Comparison of ENCODE assay signal across 24 cellular contexts in genomic region chr7:16606704-16607103, GRCh38. TPM values are rescaled to one million over a fixed set of nuclear protein-coding genes. Genes with fewer than 3 reads are reported as not detected.
DNase-seq lines count a peak whose midpoint lies in the region; ATAC-seq and TF ChIP-seq lines count a peak whose summit lies in the region.
"Had no signal": no experiment of that assay in that cellular context is flagged by ENCODE, and none has a peak within 500 bp of the region (broad histone marks: within the 10 kb centered on the region; RNA-seq: fewer than 3 reads in every experiment).

No MANE protein-coding gene starts in this region.

- WGBS in IMR-90 (ENCODE audit: extremely low coverage in 2 of 2, insufficient read length in 1 of 2), 2 experiments: no CpG with 5 or more reads among the region's 3 CpGs
- WGBS in right cardiac atrium: 85% methylated on average over 3 of the region's 3 CpGs
- WGBS in lower leg skin, 2 donors: 89 to 94% methylated on average over 3 of the region's 3 CpGs

- TF ChIP-seq RAD21 in IMR-90 (IDR thresholded peaks at IDR 0.05; ENCODE audit: low read length): no peak

- H3K4me2 ChIP-seq in IMR-90 (ENCODE audit: low read depth, low read length): no peak overlapping the region
- H3K4me2 ChIP-seq in osteoblast (ENCODE audit: insufficient read depth, low read length): no peak overlapping the region
- H3K4me2 ChIP-seq: GM23338, SK-N-SH had no signal

- H3K36me3 ChIP-seq in IMR-90 (ENCODE audit: control insufficient read depth, insufficient read depth, low read length) (peaks cover 23% of the 10 kb centered on the region), mucosa of stomach (ENCODE audit: control insufficient read depth, insufficient read depth, low read length) (no peaks in the 10 kb centered on the region), osteoblast (ENCODE audit: insufficient read depth, low read length) (peaks cover 35% of the 10 kb centered on the region)

- H3K79me1 ChIP-seq in IMR-90 (ENCODE audit: low read depth in 1 of 2, low read length in 2 of 2): peaks cover 1 to 2% of the 10 kb centered on the region in 2 experiments; a peak in 2 of 4 replicates

- no peak overlapping the region for H2AK5ac ChIP-seq in IMR-90 (ENCODE audit: low read depth, low read length)

- no peak overlapping the region for H3K23ac ChIP-seq in IMR-90 (ENCODE audit: low read depth, low read length)

- H2BK120ac ChIP-seq in IMR-90 (ENCODE audit: low read depth, low read length): no peak overlapping the region

- no peaks in the 10 kb centered on the region for H4K20me1 ChIP-seq in IMR-90 (ENCODE audit: insufficient read depth, low read length)
- H4K20me1 ChIP-seq in osteoblast (ENCODE audit: insufficient read depth, low read length): no peaks in the 10 kb centered on the region

- no peak overlapping the region; the same call in 1 of the 2 replicates for H4K91ac ChIP-seq in IMR-90 (ENCODE audit: insufficient read depth, low read depth, low read length)

- H4K5ac ChIP-seq in IMR-90 (ENCODE audit: low read depth, low read length): no peak overlapping the region

- no TSS peak for BruUV-seq in IMR-90 (replicated peaks; lab: Mats Ljungman, UMichigan)

- H4K8ac ChIP-seq in IMR-90 (ENCODE audit: low read depth in 2 of 2, low read length in 2 of 2): no peak overlapping the region

- H3K18ac ChIP-seq in IMR-90 (ENCODE audit: low read depth, low read length): no peak overlapping the region

- H3K56ac ChIP-seq in IMR-90 (ENCODE audit: extremely low read depth, insufficient read depth, low read length): no peak overlapping the region

- H3K9ac ChIP-seq in IMR-90 (ENCODE audit: low read depth, low read length) (no peak overlapping the region), mucosa of stomach (ENCODE audit: low read length) (peak overlapping the region; percentile 45)
- H3K9ac ChIP-seq: SK-N-SH had no signal

- H3K79me2 ChIP-seq in osteoblast (ENCODE audit: insufficient read depth, low read length): no peaks in the 10 kb centered on the region

- peak overlapping the region; percentile 78 for H2AK9ac ChIP-seq in IMR-90 (replicated peaks; ENCODE audit: low read depth, low read length, poor library complexity)

- TF ChIP-seq CTCF in GM12865 (IDR thresholded peaks at IDR 0.05; ENCODE audit: insufficient read depth, low read depth, low read length, missing control alignments) (no peak), IMR-90 (conservative IDR thresholded peaks at IDR 0.05; ENCODE audit: low read depth, low read length) (no peak), lower leg skin (IDR thresholded peaks at IDR 0.05) (no peak), osteoblast (IDR thresholded peaks at IDR 0.05; ENCODE audit: extremely low read depth, low read depth, low read length) (no peak)

- intact Hi-C loops in IMR-90 (cut with micrococcal nuclease) (loop anchor here (5.0 kb wide), 1 partner anchor 311 kb away; no protein-coding TSS in a partner anchor), right cardiac atrium (cut with DNase I) (loop anchor here in 1 of 4 donors (10.0 kb wide), 1 partner anchor 88 kb away; no protein-coding TSS in a partner anchor), lower leg skin (cut with DNase I; ENCODE audit: low total_unique reads) (no loop called here)

- H3K4me1 ChIP-seq in IMR-90 (ENCODE audit: control insufficient read depth, insufficient read depth, low read length) (0 out of 2 replicates have a peak, but pooled peaks cover 3% of the 10 kb centered on the region), mucosa of stomach (ENCODE audit: control insufficient read depth, insufficient read depth, low read length) (peaks cover 42% of the 10 kb centered on the region), right cardiac atrium (ENCODE audit: control insufficient read depth, insufficient read depth, low read length) (no peaks in the 10 kb centered on the region), osteoblast (ENCODE audit: insufficient read depth, low read length) (no peaks in the 10 kb centered on the region)

- no peak overlapping the region for H3K14ac ChIP-seq in IMR-90 (replicated peaks; ENCODE audit: low read depth, low read length)

- in situ Hi-C loops in IMR-90 (cut with MboI; ENCODE audit: low sequenced_read_pairs): loop anchor here (25.0 kb wide), 1 partner anchor 306 kb away; no protein-coding TSS in a partner anchor

- H2BK5ac ChIP-seq in IMR-90 (ENCODE audit: low read depth, low read length, poor library complexity, severe bottlenecking): no peak overlapping the region

- H3K4me3 ChIP-seq in GM12865 (ENCODE audit: low read depth, low read length) (no peak overlapping the region), IMR-90 (ENCODE audit: insufficient read depth, low read depth, low read length) (no peak overlapping the region), mucosa of stomach (ENCODE audit: low read length) (no peak overlapping the region), right cardiac atrium (ENCODE audit: low read length) (no peak overlapping the region), lower leg skin (ENCODE audit: low read depth, poor library complexity, severe bottlenecking) (no peak overlapping the region), osteoblast (ENCODE audit: insufficient read depth, low read length) (no peak overlapping the region)
- H3K4me3 ChIP-seq: GM23338 had no signal

- H3K4ac ChIP-seq in IMR-90 (ENCODE audit: low read depth, low read length): no peak overlapping the region

- peak; percentile 12 for DNase-seq in GM12865 (ENCODE audit: low read depth)
- no peak for DNase-seq in IMR-90
- DNase-seq in NCI-H345 treated with DMSO at 0.1 percent for 48 hours (lab: John Stamatoyannopoulos, UW; ENCODE audit: unreplicated experiment): no peak
- no peak for DNase-seq in right cardiac atrium
- no peak for DNase-seq in lower leg skin (ENCODE audit: low spot score in 2 of 2)
- no peak for DNase-seq in osteoblast (ENCODE audit: insufficient read length, low spot score, missing footprints)
- DNase-seq: AML-193; C1 segment of cervical spinal cord; CD8-positive, alpha-beta T cell; DMS153; HCEC 1CT; KG1; NCI-H1092; NCI-H1436; NCI-H1930; NCI-H2227 treated with DMSO at 0.1 percent for 48 hours; NCI-H510A treated with DMSO at 0.1 percent for 48 hours; NCI-H748 treated with DMSO at 0.1 percent for 48 hours; SIG-M5; SK-N-SH had no signal

- H3K9me3 ChIP-seq in IMR-90 (ENCODE audit: control insufficient read depth, insufficient read depth, low read length) (no peaks in the 10 kb centered on the region), mucosa of stomach (ENCODE audit: control insufficient read depth, low read length) (no peaks in the 10 kb centered on the region), right cardiac atrium (ENCODE audit: control insufficient read depth, low read length) (no peaks in the 10 kb centered on the region), osteoblast (ENCODE audit: low read depth, low read length) (no peaks in the 10 kb centered on the region)
- H3K9me3 ChIP-seq: SK-N-SH had no signal

- no peaks in the 10 kb centered on the region for H3K9me1 ChIP-seq in IMR-90 (ENCODE audit: insufficient read depth, low read length)

- CTCF ChIA-PET in IMR-90 (lab: Yijun Ruan, JAX): no interaction called here

- TF ChIP-seq POLR2A in IMR-90 (IDR thresholded peaks at IDR 0.05; ENCODE audit: low read depth, low read length): no peak
- no peak for TF ChIP-seq POLR2A in lower leg skin (IDR thresholded peaks at IDR 0.05)

- ATAC-seq in HG02852 (IDR thresholded peaks at IDR 0.05; ENCODE audit: unreplicated experiment) (peak; percentile 59), IMR-90 (ENCODE audit: low read depth) (peak; percentile 14; the same call in 1 of the 2 replicates), right cardiac atrium (no peak)
- ATAC-seq: CD8-positive, alpha-beta T cell; GM23338 had no signal

- H3K27ac ChIP-seq in IMR-90 (ENCODE audit: insufficient read depth, low read length): no peak overlapping the region
- H3K27ac ChIP-seq in right cardiac atrium (ENCODE audit: low read length): no peak overlapping the region
- H3K27ac ChIP-seq in osteoblast (ENCODE audit: low read depth, low read length): no peak overlapping the region
- H3K27ac ChIP-seq: RWPE1 had no signal

- no peak overlapping the region for H2BK15ac ChIP-seq in IMR-90 (ENCODE audit: low read depth, low read length)

- peak overlapping the region; percentile 23 for H2AFZ ChIP-seq in IMR-90 (replicated peaks; ENCODE audit: low read length, poor library complexity)
- no peak overlapping the region for H2AFZ ChIP-seq in osteoblast (ENCODE audit: low read length)
- H2AFZ ChIP-seq: GM23338 had no signal

- H2BK20ac ChIP-seq in IMR-90 (ENCODE audit: low read depth, low read length): peak overlapping the region; percentile 36; the same call in 1 of the 2 replicates

- H3K27me3 ChIP-seq in IMR-90 (ENCODE audit: control insufficient read depth, insufficient read depth, low read length) (no peaks in the 10 kb centered on the region), mucosa of stomach (ENCODE audit: control insufficient read depth, insufficient read depth, low read length) (no peaks in the 10 kb centered on the region), right cardiac atrium (ENCODE audit: control insufficient read depth, insufficient read depth) (no peaks in the 10 kb centered on the region), osteoblast (ENCODE audit: insufficient read depth, low read length) (no peaks in the 10 kb centered on the region)

- dilution Hi-C loops in IMR-90 (cut with HindIII; ENCODE audit: low sequenced_read_pairs, unreplicated experiment): no loop called here

- POLR2A ChIA-PET in IMR-90 (lab: Charles Lee; ENCODE audit: unreplicated experiment): no interaction called here

RNA-seq across cellular contexts. Expression of gene ANKMY2, which starts 38.9 kb away (rescaled TPM):
- total RNA-seq in IMR-90 (2012; rRNA removed): 41.9 and 43.6 TPM in 2 replicates
- 15.8 and 19.5 TPM in 2 replicates for polyA plus RNA-seq in IMR-90 (2012; rRNA removed)
- polyA plus RNA-seq in IMR-90 (2012; cell fraction: cytosol; rRNA removed): 5.3 TPM in 2 replicates
- polyA plus RNA-seq in IMR-90 (2012; cell fraction: nucleus; rRNA removed; ENCODE audit: low replicate concordance): 3.9 and 25.7 TPM in 2 replicates
- 10 to 100 TPM; 28.4 to 41.3 (median 34.4) TPM for total RNA-seq in right cardiac atrium
- polyA plus RNA-seq in right cardiac atrium: 23.7 TPM
- 10 to 100 TPM in 2 of 4 donors, 1 to 10 TPM in 2; 5.5 to 14.5 (median 9.9) TPM for total RNA-seq in lower leg skin
- 26.8 and 28.0 TPM in 2 replicates for total RNA-seq in osteoblast

RNA-seq across cellular contexts. Expression of gene BZW2, which starts 39.3 kb away (rescaled TPM):
- total RNA-seq in IMR-90 (2012; rRNA removed) (58.1 and 65.0 TPM in 2 replicates), right cardiac atrium (100 to 1,000 TPM; 124 to 214 (median 175) TPM), lower leg skin (10 to 100 TPM; 51.3 to 82.2 (median 68.0) TPM), osteoblast (45.4 and 52.8 TPM in 2 replicates)
- polyA plus RNA-seq in IMR-90 (2012; rRNA removed) (86.1 and 92.9 TPM in 2 replicates), right cardiac atrium (180 TPM)
- polyA plus RNA-seq in IMR-90 (2012; cell fraction: cytosol; rRNA removed): 28.3 and 30.7 TPM in 2 replicates
- polyA plus RNA-seq in IMR-90 (2012; cell fraction: nucleus; rRNA removed; ENCODE audit: low replicate concordance): 10.4 and 40.8 TPM in 2 replicates

Comparison
In these comparisons a context has a peak if more than half of its experiments do, and no peak if none do; other contexts are left out.
1. ATAC-seq: peak in HG02852 (single experiment) and IMR-90 (single experiment); none in right cardiac atrium (0 of 2).